1 cellular context compared by ENCODE assay signal in the genomic region with DNA sequence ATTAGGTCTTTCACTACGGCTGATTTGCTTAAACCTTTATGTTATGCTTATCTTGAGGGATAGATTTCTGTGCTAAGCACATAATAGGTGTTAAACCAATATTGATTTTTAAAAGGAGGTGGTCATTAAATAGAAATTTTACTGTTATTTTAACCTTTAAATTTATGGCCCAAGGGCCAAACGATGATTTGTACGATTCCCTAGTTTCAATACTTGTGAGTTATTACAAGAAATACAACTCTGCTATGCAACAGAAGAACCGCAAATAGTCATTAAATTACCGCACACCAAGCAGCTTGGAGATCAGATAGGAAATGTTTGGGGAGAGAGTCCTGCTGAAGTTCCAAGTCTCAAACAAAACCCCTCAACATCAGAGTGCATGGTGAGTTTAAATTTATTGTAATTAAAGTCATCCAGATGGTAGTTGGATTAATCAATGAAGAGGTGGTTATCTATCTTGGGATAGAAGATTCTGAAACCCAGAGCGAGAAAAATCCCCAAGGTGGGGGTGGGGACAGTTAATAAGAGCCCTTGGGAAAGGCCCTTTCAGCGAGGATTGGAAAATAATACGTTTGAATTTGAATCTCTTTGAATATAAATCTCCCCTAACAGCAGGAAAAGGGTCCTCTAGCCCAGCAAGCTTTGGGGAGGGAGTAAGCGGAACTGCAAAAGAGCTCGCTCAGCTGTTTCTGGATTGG.
A peak's percentile ranks its signal among the peaks of the same experiment; 100 is the strongest.
TF ChIP-seq lines count a peak whose summit lies in the region.

No MANE protein-coding gene starts in this region.

TF ChIP-seq in K562, 482 proteins besides CTCF, POLR2A, EP300 and RAD21 (continued from another document and continues in another):
- TF ChIP-seq, protein P1, sequence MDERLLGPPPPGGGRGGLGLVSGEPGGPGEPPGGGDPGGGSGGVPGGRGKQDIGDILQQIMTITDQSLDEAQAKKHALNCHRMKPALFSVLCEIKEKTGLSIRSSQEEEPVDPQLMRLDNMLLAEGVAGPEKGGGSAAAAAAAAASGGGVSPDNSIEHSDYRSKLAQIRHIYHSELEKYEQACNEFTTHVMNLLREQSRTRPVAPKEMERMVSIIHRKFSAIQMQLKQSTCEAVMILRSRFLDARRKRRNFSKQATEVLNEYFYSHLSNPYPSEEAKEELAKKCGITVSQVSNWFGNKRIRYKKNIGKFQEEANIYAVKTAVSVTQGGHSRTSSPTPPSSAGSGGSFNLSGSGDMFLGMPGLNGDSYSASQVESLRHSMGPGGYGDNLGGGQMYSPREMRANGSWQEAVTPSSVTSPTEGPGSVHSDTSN (CRISPR knock-in tag; IDR thresholded peaks at IDR 0.05; ENCODE audit: low read depth) = no peak
- TF ChIP-seq, protein P1 (tag; conservative IDR thresholded peaks at IDR 0.05; ENCODE audit: low read depth) = 0 out of 2 replicates have a peak, but pooled peaks have one; percentile 5
- 0 out of 4 replicates have a peak, but pooled peaks of 1 of the 2 experiments have one; percentile 13 for TF ChIP-seq FOXA3 (CRISPR knock-in tag; conservative IDR thresholded peaks at IDR 0.05 in 1 of 2, IDR thresholded peaks at IDR 0.05 in 1 of 2)
- TF ChIP-seq NR1H2 (CRISPR knock-in tag; IDR thresholded peaks at IDR 0.05) = no peak
- TF ChIP-seq, protein P2, sequence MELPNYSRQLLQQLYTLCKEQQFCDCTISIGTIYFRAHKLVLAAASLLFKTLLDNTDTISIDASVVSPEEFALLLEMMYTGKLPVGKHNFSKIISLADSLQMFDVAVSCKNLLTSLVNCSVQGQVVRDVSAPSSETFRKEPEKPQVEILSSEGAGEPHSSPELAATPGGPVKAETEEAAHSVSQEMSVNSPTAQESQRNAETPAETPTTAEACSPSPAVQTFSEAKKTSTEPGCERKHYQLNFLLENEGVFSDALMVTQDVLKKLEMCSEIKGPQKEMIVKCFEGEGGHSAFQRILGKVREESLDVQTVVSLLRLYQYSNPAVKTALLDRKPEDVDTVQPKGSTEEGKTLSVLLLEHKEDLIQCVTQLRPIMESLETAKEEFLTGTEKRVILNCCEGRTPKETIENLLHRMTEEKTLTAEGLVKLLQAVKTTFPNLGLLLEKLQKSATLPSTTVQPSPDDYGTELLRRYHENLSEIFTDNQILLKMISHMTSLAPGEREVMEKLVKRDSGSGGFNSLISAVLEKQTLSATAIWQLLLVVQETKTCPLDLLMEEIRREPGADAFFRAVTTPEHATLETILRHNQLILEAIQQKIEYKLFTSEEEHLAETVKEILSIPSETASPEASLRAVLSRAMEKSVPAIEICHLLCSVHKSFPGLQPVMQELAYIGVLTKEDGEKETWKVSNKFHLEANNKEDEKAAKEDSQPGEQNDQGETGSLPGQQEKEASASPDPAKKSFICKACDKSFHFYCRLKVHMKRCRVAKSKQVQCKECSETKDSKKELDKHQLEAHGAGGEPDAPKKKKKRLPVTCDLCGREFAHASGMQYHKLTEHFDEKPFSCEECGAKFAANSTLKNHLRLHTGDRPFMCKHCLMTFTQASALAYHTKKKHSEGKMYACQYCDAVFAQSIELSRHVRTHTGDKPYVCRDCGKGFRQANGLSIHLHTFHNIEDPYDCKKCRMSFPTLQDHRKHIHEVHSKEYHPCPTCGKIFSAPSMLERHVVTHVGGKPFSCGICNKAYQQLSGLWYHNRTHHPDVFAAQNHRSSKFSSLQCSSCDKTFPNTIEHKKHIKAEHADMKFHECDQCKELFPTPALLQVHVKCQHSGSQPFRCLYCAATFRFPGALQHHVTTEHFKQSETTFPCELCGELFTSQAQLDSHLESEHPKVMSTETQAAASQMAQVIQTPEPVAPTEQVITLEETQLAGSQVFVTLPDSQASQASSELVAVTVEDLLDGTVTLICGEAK (IDR thresholded peaks at IDR 0.05) = peak; percentile 34; the same call in 1 of the 2 replicates
- TF ChIP-seq, protein P2 (CRISPR knock-in tag; IDR thresholded peaks at IDR 0.05) = no peak
- no peak for TF ChIP-seq MIER1 (IDR thresholded peaks at IDR 0.05; ENCODE audit: low read depth)
- TF ChIP-seq CAMTA2 (CRISPR knock-in tag; conservative IDR thresholded peaks at IDR 0.05) = no peak
- TF ChIP-seq CBX1 (IDR thresholded peaks at IDR 0.05; ENCODE audit: low read depth) = no peak
- no peak for TF ChIP-seq HEY1 (CRISPR knock-in tag; IDR thresholded peaks at IDR 0.05; ENCODE audit: borderline replicate concordance)
- no peak for TF ChIP-seq ZNF79 (CRISPR knock-in tag; IDR thresholded peaks at IDR 0.05; ENCODE audit: low read depth)
- no peak for TF ChIP-seq FOXA1 (IDR thresholded peaks at IDR 0.05; ENCODE audit: borderline replicate concordance)
- no peak for TF ChIP-seq PHF20 (IDR thresholded peaks at IDR 0.05; ENCODE audit: partially characterized antibody)
- TF ChIP-seq, protein P3, sequence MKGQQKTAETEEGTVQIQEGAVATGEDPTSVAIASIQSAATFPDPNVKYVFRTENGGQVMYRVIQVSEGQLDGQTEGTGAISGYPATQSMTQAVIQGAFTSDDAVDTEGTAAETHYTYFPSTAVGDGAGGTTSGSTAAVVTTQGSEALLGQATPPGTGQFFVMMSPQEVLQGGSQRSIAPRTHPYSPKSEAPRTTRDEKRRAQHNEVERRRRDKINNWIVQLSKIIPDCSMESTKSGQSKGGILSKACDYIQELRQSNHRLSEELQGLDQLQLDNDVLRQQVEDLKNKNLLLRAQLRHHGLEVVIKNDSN (CRISPR knock-in tag; IDR thresholded peaks at IDR 0.05) = no peak
- TF ChIP-seq DPF2 (IDR thresholded peaks at IDR 0.05) = peak; percentile 55; the same call in 1 of the 2 replicates
- peak; percentile 69; the same call in 1 of the 2 replicates for TF ChIP-seq MAFF (IDR thresholded peaks at IDR 0.05; ENCODE audit: low read length)
- peak; percentile 64 for TF ChIP-seq TEAD4 (IDR thresholded peaks at IDR 0.05; ENCODE audit: low read length)
- no peak for TF ChIP-seq TEAD4 (CRISPR knock-in tag; IDR thresholded peaks at IDR 0.05; ENCODE audit: borderline replicate concordance)
- no peak for TF ChIP-seq ZNF561 (CRISPR knock-in tag; conservative IDR thresholded peaks at IDR 0.05)
- TF ChIP-seq DACH1 (IDR thresholded peaks at IDR 0.05; ENCODE audit: partially characterized antibody) = peak; percentile 6
- TF ChIP-seq ZNF121 (CRISPR knock-in tag; conservative IDR thresholded peaks at IDR 0.05) = no peak
- TF ChIP-seq ZNF146 (CRISPR knock-in tag; IDR thresholded peaks at IDR 0.05; ENCODE audit: unreplicated experiment) = no peak
- TF ChIP-seq, protein P4, sequence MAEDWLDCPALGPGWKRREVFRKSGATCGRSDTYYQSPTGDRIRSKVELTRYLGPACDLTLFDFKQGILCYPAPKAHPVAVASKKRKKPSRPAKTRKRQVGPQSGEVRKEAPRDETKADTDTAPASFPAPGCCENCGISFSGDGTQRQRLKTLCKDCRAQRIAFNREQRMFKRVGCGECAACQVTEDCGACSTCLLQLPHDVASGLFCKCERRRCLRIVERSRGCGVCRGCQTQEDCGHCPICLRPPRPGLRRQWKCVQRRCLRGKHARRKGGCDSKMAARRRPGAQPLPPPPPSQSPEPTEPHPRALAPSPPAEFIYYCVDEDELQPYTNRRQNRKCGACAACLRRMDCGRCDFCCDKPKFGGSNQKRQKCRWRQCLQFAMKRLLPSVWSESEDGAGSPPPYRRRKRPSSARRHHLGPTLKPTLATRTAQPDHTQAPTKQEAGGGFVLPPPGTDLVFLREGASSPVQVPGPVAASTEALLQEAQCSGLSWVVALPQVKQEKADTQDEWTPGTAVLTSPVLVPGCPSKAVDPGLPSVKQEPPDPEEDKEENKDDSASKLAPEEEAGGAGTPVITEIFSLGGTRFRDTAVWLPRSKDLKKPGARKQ (CRISPR knock-in tag; IDR thresholded peaks at IDR 0.05) = peak; percentile 2; the same call in 1 of the 2 replicates
- TF ChIP-seq CSDE1 (IDR thresholded peaks at IDR 0.05) = no peak
- TF ChIP-seq ZNF23 (CRISPR knock-in tag; IDR thresholded peaks at IDR 0.05) = no peak
- TF ChIP-seq ESRRA (IDR thresholded peaks at IDR 0.05; ENCODE audit: borderline replicate concordance, low read depth) = peak; percentile 8; the same call in 1 of the 2 replicates
- peak; percentile 74 for TF ChIP-seq MAFG (tag; conservative IDR thresholded peaks at IDR 0.05)
- TF ChIP-seq, protein P5, sequence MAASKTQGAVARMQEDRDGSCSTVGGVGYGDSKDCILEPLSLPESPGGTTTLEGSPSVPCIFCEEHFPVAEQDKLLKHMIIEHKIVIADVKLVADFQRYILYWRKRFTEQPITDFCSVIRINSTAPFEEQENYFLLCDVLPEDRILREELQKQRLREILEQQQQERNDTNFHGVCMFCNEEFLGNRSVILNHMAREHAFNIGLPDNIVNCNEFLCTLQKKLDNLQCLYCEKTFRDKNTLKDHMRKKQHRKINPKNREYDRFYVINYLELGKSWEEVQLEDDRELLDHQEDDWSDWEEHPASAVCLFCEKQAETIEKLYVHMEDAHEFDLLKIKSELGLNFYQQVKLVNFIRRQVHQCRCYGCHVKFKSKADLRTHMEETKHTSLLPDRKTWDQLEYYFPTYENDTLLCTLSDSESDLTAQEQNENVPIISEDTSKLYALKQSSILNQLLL (CRISPR knock-in tag; IDR thresholded peaks at IDR 0.05; ENCODE audit: borderline replicate concordance) = no peak
- no peak for TF ChIP-seq HMG20A (CRISPR knock-in tag; conservative IDR thresholded peaks at IDR 0.05)
- 0 out of 2 replicates have a peak, but pooled peaks have one; percentile 14 for TF ChIP-seq BRD4 (IDR thresholded peaks at IDR 0.05)
- no peak for TF ChIP-seq FOXK2 (conservative IDR thresholded peaks at IDR 0.05 in 1 of 2, IDR thresholded peaks at IDR 0.05 in 1 of 2; ENCODE audit: low read depth in 2 of 2)
- no peak for TF ChIP-seq MTA1 (IDR thresholded peaks at IDR 0.05; ENCODE audit: borderline replicate concordance)
- TF ChIP-seq ETS2 (tag; IDR thresholded peaks at IDR 0.05; ENCODE audit: borderline replicate concordance, poor library complexity, severe bottlenecking) = no peak
- TF ChIP-seq POLR2AphosphoS5 (IDR thresholded peaks at IDR 0.05; ENCODE audit: control insufficient read depth, insufficient read depth, low read depth, low read length) = no peak
- no peak for TF ChIP-seq LCOR (CRISPR knock-in tag; IDR thresholded peaks at IDR 0.05)
- TF ChIP-seq, protein P6, sequence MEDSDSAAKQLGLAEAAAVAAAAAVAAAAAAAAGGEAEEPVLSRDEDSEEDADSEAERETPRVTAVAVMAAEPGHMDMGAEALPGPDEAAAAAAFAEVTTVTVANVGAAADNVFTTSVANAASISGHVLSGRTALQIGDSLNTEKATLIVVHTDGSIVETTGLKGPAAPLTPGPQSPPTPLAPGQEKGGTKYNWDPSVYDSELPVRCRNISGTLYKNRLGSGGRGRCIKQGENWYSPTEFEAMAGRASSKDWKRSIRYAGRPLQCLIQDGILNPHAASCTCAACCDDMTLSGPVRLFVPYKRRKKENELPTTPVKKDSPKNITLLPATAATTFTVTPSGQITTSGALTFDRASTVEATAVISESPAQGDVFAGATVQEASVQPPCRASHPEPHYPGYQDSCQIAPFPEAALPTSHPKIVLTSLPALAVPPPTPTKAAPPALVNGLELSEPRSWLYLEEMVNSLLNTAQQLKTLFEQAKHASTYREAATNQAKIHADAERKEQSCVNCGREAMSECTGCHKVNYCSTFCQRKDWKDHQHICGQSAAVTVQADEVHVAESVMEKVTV (CRISPR knock-in tag; IDR thresholded peaks at IDR 0.05) = no peak
- TF ChIP-seq KLF10 (CRISPR knock-in tag; IDR thresholded peaks at IDR 0.05) = no peak
- TF ChIP-seq YY1 (IDR thresholded peaks at IDR 0.05; ENCODE audit: borderline replicate concordance in 1 of 3, control insufficient read depth in 1 of 3, extremely low read depth in 1 of 3, insufficient read depth in 3 of 3, insufficient read length in 1 of 3, insufficient replicate concordance in 2 of 3, low read depth in 1 of 3, low read length in 2 of 3) = no peak
- no peak for TF ChIP-seq ZNF134 (CRISPR knock-in tag; conservative IDR thresholded peaks at IDR 0.05)
- TF ChIP-seq, protein P7, sequence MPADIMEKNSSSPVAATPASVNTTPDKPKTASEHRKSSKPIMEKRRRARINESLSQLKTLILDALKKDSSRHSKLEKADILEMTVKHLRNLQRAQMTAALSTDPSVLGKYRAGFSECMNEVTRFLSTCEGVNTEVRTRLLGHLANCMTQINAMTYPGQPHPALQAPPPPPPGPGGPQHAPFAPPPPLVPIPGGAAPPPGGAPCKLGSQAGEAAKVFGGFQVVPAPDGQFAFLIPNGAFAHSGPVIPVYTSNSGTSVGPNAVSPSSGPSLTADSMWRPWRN (IDR thresholded peaks at IDR 0.05; ENCODE audit: low read depth) = 0 out of 2 replicates have a peak, but pooled peaks have one; percentile 17
